Comparison of ENCODE assay signal across 7 cellular contexts in the genomic region with DNA sequence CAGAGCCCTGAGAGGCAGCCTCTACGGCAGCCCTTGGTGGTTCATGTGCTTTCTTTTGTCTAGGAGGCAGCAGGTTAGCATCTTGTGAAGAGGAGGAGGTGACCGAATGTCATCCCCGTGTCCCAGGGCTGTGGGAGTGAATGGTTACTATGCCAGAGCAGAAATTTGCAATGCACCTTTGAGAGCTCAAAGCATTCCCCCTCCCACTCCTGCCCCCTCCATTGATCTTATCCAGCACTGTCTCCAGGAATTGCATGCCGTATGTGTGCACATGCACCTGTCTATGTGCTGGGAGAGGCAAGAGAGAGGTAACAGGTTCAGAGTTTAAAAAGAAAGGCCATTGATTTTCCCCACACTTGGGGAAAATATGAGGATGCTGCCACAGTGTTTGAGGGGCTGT.
"Had no signal": no experiment of that assay in that cellular context is flagged by ENCODE, and none has a peak within 500 bp of the region (broad histone marks: within the 10 kb centered on the region; RNA-seq: fewer than 3 reads in every experiment).

No MANE protein-coding gene starts in this region.

- H3K9ac ChIP-seq: GM23248 had no signal

- H3K36me3 Mint-ChIP-seq: IgD-negative memory B cell had no signal

- H3K4me3 ChIP-seq: GM23248 had no signal

- H3K27ac ChIP-seq: GM23248, HL-60 had no signal

- DNase-seq: GM23248, GOT3, H7, HCEC 1CT, HFFc6 had no signal

- H3K9me3 Mint-ChIP-seq: HFFc6, IgD-negative memory B cell had no signal

- H3K4me3 Mint-ChIP-seq: HFFc6, IgD-negative memory B cell had no signal

- H3K27ac Mint-ChIP-seq: HFFc6, IgD-negative memory B cell had no signal

- H2AFZ ChIP-seq: GM23248 had no signal
